Comparison of ENCODE assay signal across 8 cellular contexts in the genomic region with DNA sequence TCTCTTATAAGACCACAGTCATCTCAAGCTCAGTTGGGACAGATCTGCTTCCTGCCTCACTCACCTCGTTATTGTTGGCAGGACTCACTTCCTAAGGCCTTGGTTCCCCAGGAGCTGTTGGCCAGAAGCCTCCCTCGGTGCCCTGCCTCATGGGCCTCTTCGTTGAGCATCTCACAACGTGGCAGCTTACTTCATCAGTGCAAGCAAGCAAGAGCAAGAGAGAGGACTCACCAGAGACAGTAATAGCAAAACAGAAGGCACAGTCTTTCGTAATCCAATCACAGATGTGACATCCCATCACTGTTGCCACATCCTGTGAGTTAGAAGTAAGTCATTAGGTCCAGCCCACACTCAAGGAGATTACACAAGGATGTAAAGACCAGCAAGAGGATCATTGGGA.
A peak's percentile ranks its signal among the peaks of the same experiment; 100 is the strongest.
DNase-seq lines count a peak whose midpoint lies in the region; ATAC-seq, FAIRE-seq and TF ChIP-seq lines count a peak whose summit lies in the region.

No MANE protein-coding gene starts in this region.

- DNase-seq in H54 (ENCODE audit: insufficient read length, low spot score) (peak; percentile 46), SW 1271 (lab: John Stamatoyannopoulos, UW) (peak; percentile 56 to 60), non-pigmented ciliary epithelial cell (ENCODE audit: low read depth) (peak; percentile 89), inferior parietal cortex (ENCODE audit: extremely low spot score) (no peak), middle frontal gyrus (ENCODE audit: extremely low spot score, low spot score) (no peak), MM.1S (no peak)

- H2AFZ ChIP-seq in MM.1S (ENCODE audit: low read length), result no peak overlapping the region

- no peaks in the 10 kb centered on the region for H3K9me2 ChIP-seq in MM.1S (replicated peaks; ENCODE audit: insufficient read depth, low read length)

- ATAC-seq in GM19035 (IDR thresholded peaks at IDR 0.05; ENCODE audit: unreplicated experiment), result no peak

- H3K9me3 ChIP-seq in endocrine pancreas (ENCODE audit: control insufficient read depth, low read length) (no peaks in the 10 kb centered on the region), MM.1S (replicated peaks; ENCODE audit: insufficient read depth, low read length) (no peaks in the 10 kb centered on the region)

- no peak overlapping the region for H3K4me2 ChIP-seq in MM.1S (ENCODE audit: low read depth, low read length)

- H3F3A ChIP-seq in MM.1S (ENCODE audit: insufficient read depth, low read length), result no peaks in the 10 kb centered on the region

- H3K27me3 ChIP-seq in endocrine pancreas (ENCODE audit: control insufficient read depth, insufficient read depth, low read length), result no peaks in the 10 kb centered on the region
- H3K27me3 ChIP-seq in MM.1S (replicated peaks; ENCODE audit: insufficient read depth, low read length), result no peaks in the 10 kb centered on the region

- peak; percentile 89 for FAIRE-seq in H54 (lab: Jason Lieb, UNC)

- H3K36me3 ChIP-seq in endocrine pancreas (ENCODE audit: control insufficient read depth, insufficient read depth, low read length), result no peaks in the 10 kb centered on the region
- no peaks in the 10 kb centered on the region for H3K36me3 ChIP-seq in MM.1S (replicated peaks; ENCODE audit: insufficient read depth, low read length)

- H3K9ac ChIP-seq in endocrine pancreas (ENCODE audit: control insufficient read depth, insufficient read depth, low read length), result no peak overlapping the region
- H3K9ac ChIP-seq in MM.1S (ENCODE audit: low read length), result no peak overlapping the region

- no peaks in the 10 kb centered on the region for H3K79me2 ChIP-seq in MM.1S (ENCODE audit: low read length)

- TF ChIP-seq CTCF in MM.1S (IDR thresholded peaks at IDR 0.05; ENCODE audit: low read length), result no peak

- H4K20me1 ChIP-seq in MM.1S (ENCODE audit: insufficient read depth, low read length), result no peaks in the 10 kb centered on the region

- no peak for TF ChIP-seq POLR2A in H54 (IDR thresholded peaks at IDR 0.05; ENCODE audit: low read depth, low read length)

- H3K4me1 ChIP-seq in endocrine pancreas (ENCODE audit: control insufficient read depth, insufficient read depth, low read length) (peaks cover 8% of the 10 kb centered on the region), MM.1S (ENCODE audit: low read length) (no peaks in the 10 kb centered on the region)

- no peak overlapping the region for H3K27ac ChIP-seq in MM.1S (ENCODE audit: low read length)

- peak overlapping the region; percentile 14 for H3K4me3 ChIP-seq in endocrine pancreas (ENCODE audit: control insufficient read depth, insufficient read depth, low read length)
- no peak overlapping the region for H3K4me3 ChIP-seq in MM.1S (ENCODE audit: low read length)

Comparison
In these comparisons a context has a peak if more than half of its experiments do, and no peak if none do; other contexts are left out.
1. DNase-seq: peak in H54 (single experiment), SW 1271 (2 of 2) and non-pigmented ciliary epithelial cell (single experiment); none in inferior parietal cortex (single experiment), middle frontal gyrus (single experiment) and MM.1S (single experiment).